In the genomic region with DNA sequence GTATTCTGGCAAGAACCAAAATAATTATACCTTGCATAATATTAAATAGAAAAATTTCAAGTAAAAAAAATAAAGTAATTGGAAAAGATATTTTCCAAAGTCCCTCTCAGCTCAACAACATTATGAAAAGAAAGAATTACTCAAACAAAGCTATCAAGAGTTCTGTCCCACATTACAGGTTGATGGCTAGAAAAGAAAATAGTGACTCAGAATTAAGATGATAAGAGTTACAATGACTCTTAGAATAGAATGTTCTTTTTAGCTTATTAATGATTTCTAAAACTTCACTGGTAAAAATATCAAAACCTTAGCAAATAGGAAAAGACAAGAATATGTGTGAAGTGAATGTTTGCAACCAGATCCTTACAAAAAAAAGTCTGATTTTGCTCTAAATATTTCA, we compare ENCODE assay signal across 37 cellular contexts.
"Had no signal": no experiment of that assay in that cellular context is flagged by ENCODE, and none has a peak within 500 bp of the region (broad histone marks: within the 10 kb centered on the region; RNA-seq: fewer than 3 reads in every experiment).

No MANE protein-coding gene starts in this region.

- H3K27ac ChIP-seq: adrenal gland, epithelial cell of prostate, esophagus squamous epithelium, foreskin keratinocyte, gastrocnemius medialis, heart left ventricle, WERI-Rb-1 had no signal

- H3K27ac Mint-ChIP-seq: activated B cell treated with CpG ODN at 0.5 μM for 24 hours; activated CD4-positive, alpha-beta memory T cell treated with anti-CD3 and anti-CD28 coated beads for 36 hours; activated CD8-positive, alpha-beta memory T cell treated with anti-CD3 and anti-CD28 coated beads, Interleukin-2, amount 10 ng/mL, durations not matched to agents 7 days and 5 days; activated CD8-positive, alpha-beta T cell treated with anti-CD3 and anti-CD28 coated beads, Interleukin-2, amount 10 ng/mL, durations not matched to agents 7 days and 5 days; activated naive CD4-positive, alpha-beta T cell treated with anti-CD3 and anti-CD28 coated beads for 36 hours; activated naive CD4-positive, alpha-beta T cell treated with anti-CD3 and anti-CD28 coated beads, Interleukin-2, amount 50 U/mL, for 24 hours; activated naive CD8-positive, alpha-beta T cell treated with anti-CD3 and anti-CD28 coated beads for 36 hours; activated naive CD8-positive, alpha-beta T cell treated with anti-CD3 and anti-CD28 coated beads, Interleukin-2, amount 50 U/mL, for 24 hours; activated T-helper 1 cell treated with anti-CD3 and anti-CD28 coated beads, Interleukin-12 subunit alpha, Interleukin-12 subunit beta, Interleukin-2, Interleukin-4 antibody, amounts not matched to agents 30 ng/mL and 10 ng/mL and 1 ng/mL, durations not matched to agents 14 hours and 24 hours and 36 hours; activated T-helper 2 cell treated with anti-CD3 and anti-CD28 coated beads, Interferon-gamma antibody, Interleukin-2, Interleukin-4, amounts not matched to agents 10 μg/mL and 5 μg/mL and 100 μg/mL, durations not matched to agents 14 hours and 24 hours and 36 hours; T-helper 17 cell; T-helper 2 cell treated with Interferon-gamma antibody and Interleukin-4, amounts not matched to agents 5 μg/mL and 100 μg/mL, for 36 hours had no signal

- H3K4me1 ChIP-seq: adrenal gland, esophagus squamous epithelium, foreskin keratinocyte, gastrocnemius medialis, heart left ventricle had no signal

- ATAC-seq: activated CD4-positive, CD25-positive, alpha-beta regulatory T cell treated with anti-CD3 and anti-CD28 coated beads, Interleukin-2, amount 50 U/mL, for 24 hours; activated CD8-positive, alpha-beta memory T cell treated with anti-CD3 and anti-CD28 coated beads, Interleukin-2, amount 10 ng/mL, durations not matched to agents 7 days and 5 days; activated CD8-positive, alpha-beta T cell treated with anti-CD3 and anti-CD28 coated beads, Interleukin-2, amount 10 ng/mL, durations not matched to agents 7 days and 5 days; activated naive CD8-positive, alpha-beta T cell treated with anti-CD3 and anti-CD28 coated beads, Interleukin-2, amount 50 U/mL, for 24 hours; foreskin keratinocyte; gastrocnemius medialis; heart left ventricle; T-helper 17 cell had no signal

- H3K27me3 ChIP-seq: adrenal gland, esophagus squamous epithelium, foreskin keratinocyte, gastrocnemius medialis, heart left ventricle had no signal

- H3K4me1 Mint-ChIP-seq: activated B cell treated with CpG ODN at 0.5 μM for 24 hours; activated CD8-positive, alpha-beta memory T cell treated with anti-CD3 and anti-CD28 coated beads, Interleukin-2, amount 10 ng/mL, durations not matched to agents 7 days and 5 days; activated naive CD4-positive, alpha-beta T cell treated with anti-CD3 and anti-CD28 coated beads, Interleukin-2, amount 50 U/mL, for 24 hours; activated naive CD8-positive, alpha-beta T cell treated with anti-CD3 and anti-CD28 coated beads for 36 hours; activated naive CD8-positive, alpha-beta T cell treated with anti-CD3 and anti-CD28 coated beads, Interleukin-2, amount 50 U/mL, for 24 hours; T-helper 17 cell had no signal

- DNase-seq: activated B cell treated with CpG ODN at 0.5 μM for 24 hours; activated CD4-positive, alpha-beta memory T cell treated with anti-CD3 and anti-CD28 coated beads for 36 hours; activated CD4-positive, alpha-beta T cell treated with anti-CD3 and anti-CD28 coated beads for 48 hours; activated CD4-positive, alpha-beta T cell treated with anti-CD3 and anti-CD28 coated beads, Interleukin-2, amount 50 U/mL, for 1 hour; activated CD8-positive, alpha-beta memory T cell treated with anti-CD3 and anti-CD28 coated beads, Interleukin-2, amount 10 ng/mL, durations not matched to agents 7 days and 5 days; activated CD8-positive, alpha-beta memory T cell treated with anti-CD3 and anti-CD28 coated beads, Interleukin-2, amount 50 U/mL, for 4 hours; activated CD8-positive, alpha-beta T cell treated with anti-CD3 and anti-CD28 coated beads, Interleukin-2, amount 10 ng/mL, durations not matched to agents 7 days and 5 days; activated effector memory CD4-positive, alpha-beta T cell treated with anti-CD3 and anti-CD28 coated beads, Interleukin-2, amount 50 U/mL, for 16 hours; activated naive CD4-positive, alpha-beta T cell treated with anti-CD3 and anti-CD28 coated beads for 36 hours; activated naive CD8-positive, alpha-beta T cell treated with anti-CD3 and anti-CD28 coated beads for 36 hours; activated naive CD8-positive, alpha-beta T cell treated with anti-CD3 and anti-CD28 coated beads, Interleukin-2, amount 50 U/mL, for 24 hours; activated T-cell treated with anti-CD3 and anti-CD28 coated beads, Interleukin-2, amount 50 U/mL, for 1 hour; activated T-cell treated with anti-CD3 and anti-CD28 coated beads, Interleukin-2, amount 50 U/mL, for 48 hours; adrenal gland; amygdala; aorta; caudate nucleus; cortex of kidney; effector CD8-positive, alpha-beta T cell; esophagus squamous epithelium; foreskin keratinocyte; gastrocnemius medialis; glutamatergic neuron; heart left ventricle; T-helper 1 cell; T-helper 17 cell; T1000; WERI-Rb-1 had no signal

- H3K27me3 Mint-ChIP-seq: activated B cell treated with CpG ODN at 0.5 μM for 24 hours; activated CD8-positive, alpha-beta memory T cell treated with anti-CD3 and anti-CD28 coated beads, Interleukin-2, amount 10 ng/mL, durations not matched to agents 7 days and 5 days had no signal

- H3K9me3 ChIP-seq: adrenal gland, esophagus squamous epithelium, gastrocnemius medialis had no signal

- H3K4me3 Mint-ChIP-seq: activated B cell treated with CpG ODN at 0.5 μM for 24 hours; activated CD4-positive, alpha-beta memory T cell treated with anti-CD3 and anti-CD28 coated beads for 36 hours; activated CD8-positive, alpha-beta memory T cell treated with anti-CD3 and anti-CD28 coated beads, Interleukin-2, amount 10 ng/mL, durations not matched to agents 7 days and 5 days; activated CD8-positive, alpha-beta T cell treated with anti-CD3 and anti-CD28 coated beads, Interleukin-2, amount 10 ng/mL, durations not matched to agents 7 days and 5 days; activated naive CD4-positive, alpha-beta T cell treated with anti-CD3 and anti-CD28 coated beads for 36 hours; activated naive CD4-positive, alpha-beta T cell treated with anti-CD3 and anti-CD28 coated beads, Interleukin-2, amount 50 U/mL, for 24 hours; activated naive CD8-positive, alpha-beta T cell treated with anti-CD3 and anti-CD28 coated beads for 36 hours; activated naive CD8-positive, alpha-beta T cell treated with anti-CD3 and anti-CD28 coated beads, Interleukin-2, amount 50 U/mL, for 24 hours; activated T-helper 1 cell treated with anti-CD3 and anti-CD28 coated beads, Interleukin-12 subunit alpha, Interleukin-12 subunit beta, Interleukin-2, Interleukin-4 antibody, amounts not matched to agents 30 ng/mL and 10 ng/mL and 1 ng/mL, durations not matched to agents 14 hours and 24 hours and 36 hours; T-helper 17 cell; T-helper 2 cell treated with Interferon-gamma antibody and Interleukin-4, amounts not matched to agents 5 μg/mL and 100 μg/mL, for 36 hours had no signal

- H3K9me3 Mint-ChIP-seq: activated B cell treated with CpG ODN at 0.5 μM for 24 hours; activated naive CD4-positive, alpha-beta T cell treated with anti-CD3 and anti-CD28 coated beads for 36 hours; activated T-helper 2 cell treated with anti-CD3 and anti-CD28 coated beads, Interferon-gamma antibody, Interleukin-2, Interleukin-4, amounts not matched to agents 10 μg/mL and 5 μg/mL and 100 μg/mL, durations not matched to agents 14 hours and 24 hours and 36 hours had no signal

- H3K4me3 ChIP-seq: adrenal gland, esophagus squamous epithelium, gastrocnemius medialis, heart left ventricle had no signal

- H3K36me3 Mint-ChIP-seq: activated CD4-positive, alpha-beta memory T cell treated with anti-CD3 and anti-CD28 coated beads for 36 hours; activated CD8-positive, alpha-beta memory T cell treated with anti-CD3 and anti-CD28 coated beads, Interleukin-2, amount 10 ng/mL, durations not matched to agents 7 days and 5 days; activated naive CD4-positive, alpha-beta T cell treated with anti-CD3 and anti-CD28 coated beads, Interleukin-2, amount 50 U/mL, for 24 hours; activated naive CD8-positive, alpha-beta T cell treated with anti-CD3 and anti-CD28 coated beads for 36 hours had no signal

- FAIRE-seq: colon, endometrium, endothelial cell of umbilical vein had no signal

- H3K36me3 ChIP-seq: adrenal gland, esophagus squamous epithelium, gastrocnemius medialis, heart left ventricle, WERI-Rb-1 had no signal
